In genomic region chr17:76527430-76528111, GRCh38 we compare ENCODE assay signal across 1 cellular context.
TF ChIP-seq lines count a peak whose summit lies in the region.

No MANE protein-coding gene starts in this region.

TF ChIP-seq in HepG2, 621 proteins besides CTCF, POLR2A, EP300 and RAD21 (continued from another document):
- peak; percentile 75; the same call in 1 of the 2 replicates for TF ChIP-seq ZSCAN21 (CRISPR knock-in tag; IDR thresholded peaks at IDR 0.05; ENCODE audit: borderline replicate concordance)
- TF ChIP-seq RXRB (CRISPR knock-in tag; IDR thresholded peaks at IDR 0.05; ENCODE audit: borderline replicate concordance), result peak; percentile 61
- peak; percentile 80 for TF ChIP-seq HNRNPL (IDR thresholded peaks at IDR 0.05; ENCODE audit: low read depth, low read length)
- peak; percentile 82 for TF ChIP-seq XRCC5 (optimal IDR thresholded peaks at IDR 0.05; ENCODE audit: low read length)
- TF ChIP-seq MIER2 (CRISPR knock-in tag; IDR thresholded peaks at IDR 0.05), result 0 out of 2 replicates have a peak, but pooled peaks have one; percentile 33
- TF ChIP-seq SP1 (IDR thresholded peaks at IDR 0.05), result no peak
- TF ChIP-seq SP1 (CRISPR knock-in tag; IDR thresholded peaks at IDR 0.05), result peak; percentile 57
- TF ChIP-seq ZNF350 (CRISPR knock-in tag; IDR thresholded peaks at IDR 0.05; ENCODE audit: borderline replicate concordance, low read depth), result peak; percentile 68; the same call in 1 of the 2 replicates
- peak; percentile 70; the same call in 1 of the 2 replicates for TF ChIP-seq NFKB2 (CRISPR knock-in tag; IDR thresholded peaks at IDR 0.05; ENCODE audit: borderline replicate concordance)
- TF ChIP-seq, protein P1, sequence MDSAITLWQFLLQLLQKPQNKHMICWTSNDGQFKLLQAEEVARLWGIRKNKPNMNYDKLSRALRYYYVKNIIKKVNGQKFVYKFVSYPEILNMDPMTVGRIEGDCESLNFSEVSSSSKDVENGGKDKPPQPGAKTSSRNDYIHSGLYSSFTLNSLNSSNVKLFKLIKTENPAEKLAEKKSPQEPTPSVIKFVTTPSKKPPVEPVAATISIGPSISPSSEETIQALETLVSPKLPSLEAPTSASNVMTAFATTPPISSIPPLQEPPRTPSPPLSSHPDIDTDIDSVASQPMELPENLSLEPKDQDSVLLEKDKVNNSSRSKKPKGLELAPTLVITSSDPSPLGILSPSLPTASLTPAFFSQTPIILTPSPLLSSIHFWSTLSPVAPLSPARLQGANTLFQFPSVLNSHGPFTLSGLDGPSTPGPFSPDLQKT (CRISPR knock-in tag; IDR thresholded peaks at IDR 0.05; ENCODE audit: borderline replicate concordance), result 0 out of 2 replicates have a peak, but pooled peaks have one; percentile 29
- peak; percentile 82; the same call in 1 of the 2 replicates for TF ChIP-seq ZNF788 (CRISPR knock-in tag; IDR thresholded peaks at IDR 0.05; ENCODE audit: borderline replicate concordance)
- 0 out of 2 replicates have a peak, but pooled peaks have one; percentile 19 for TF ChIP-seq NCOA2 (CRISPR knock-in tag; IDR thresholded peaks at IDR 0.05)
- TF ChIP-seq MEIS1 (CRISPR knock-in tag; IDR thresholded peaks at IDR 0.05; ENCODE audit: borderline replicate concordance), result 0 out of 2 replicates have a peak, but pooled peaks have one; percentile 47
- TF ChIP-seq HNF1B (CRISPR knock-in tag; IDR thresholded peaks at IDR 0.05), result 0 out of 2 replicates have a peak, but pooled peaks have one; percentile 17
- 0 out of 2 replicates have a peak, but pooled peaks have one; percentile 34 for TF ChIP-seq POLR2G (IDR thresholded peaks at IDR 0.05; ENCODE audit: low read depth, low read length)
- TF ChIP-seq RNF2 (conservative IDR thresholded peaks at IDR 0.05; ENCODE audit: low read depth), result peak; percentile 58; the same call in 1 of the 2 replicates
- 0 out of 2 replicates have a peak, but pooled peaks have one; percentile 57 for TF ChIP-seq PCBP1 (IDR thresholded peaks at IDR 0.05; ENCODE audit: borderline replicate concordance, low read depth, low read length)
